ENCODE assay signal across 15 cellular contexts in genomic region chr2:197969391-197969893, GRCh38.
DNase-seq lines count a peak whose midpoint lies in the region; ATAC-seq and TF ChIP-seq lines count a peak whose summit lies in the region.
"Had no signal": no experiment of that assay in that cellular context is flagged by ENCODE, and none has a peak within 500 bp of the region (broad histone marks: within the 10 kb centered on the region; RNA-seq: fewer than 3 reads in every experiment).

No MANE protein-coding gene starts in this region.

- no peaks in the 10 kb centered on the region for H3K36me3 Mint-ChIP-seq in MCF 10A (ENCODE audit: insufficient read depth, unreplicated experiment)
- peaks cover 20% of the 10 kb centered on the region for H3K36me3 Mint-ChIP-seq in activated naive CD8-positive, alpha-beta T cell treated with anti-CD3 and anti-CD28 coated beads for 36 hours
- H3K36me3 Mint-ChIP-seq: WTC11 had no signal

- peaks cover 35% of the 10 kb centered on the region for H3K4me1 Mint-ChIP-seq in MCF 10A (ENCODE audit: insufficient read depth, unreplicated experiment)
- H3K4me1 Mint-ChIP-seq in activated naive CD8-positive, alpha-beta T cell treated with anti-CD3 and anti-CD28 coated beads for 36 hours = peaks cover 13% of the 10 kb centered on the region
- H3K4me1 Mint-ChIP-seq in stimulated activated naive CD8-positive, alpha-beta T cell treated with anti-CD3 and anti-CD28 coated beads, Interleukin-15, amount 100 ng/mL, for 72 hours = peaks cover 7% of the 10 kb centered on the region
- H3K4me1 Mint-ChIP-seq: WTC11 had no signal

- H3K27me3 ChIP-seq in breast epithelium (no peaks in the 10 kb centered on the region), cardiac muscle cell (peaks cover 16% of the 10 kb centered on the region)
- H3K27me3 ChIP-seq: BLaER1 treated with 17β-estradiol and CSF1 and Interleukin-3, amounts not matched to agents 10 nM and 100 nM had no signal

- CTCF ChIA-PET in MCF 10A (lab: Yijun Ruan, JAX) = interaction anchor here (0.8 kb wide), 1 partner anchor 16 kb away, joined by 3 read pairs; no protein-coding TSS in a partner anchor

- H3K27ac ChIP-seq in breast epithelium (no peak overlapping the region), cardiac muscle cell (no peak overlapping the region)
- H3K27ac ChIP-seq: BLaER1 treated with 17β-estradiol and CSF1 and Interleukin-3, amounts not matched to agents 10 nM and 100 nM had no signal

- H3K27ac Mint-ChIP-seq in MCF 10A (ENCODE audit: low read depth, unreplicated experiment) = peak overlapping the region; percentile 2
- H3K27ac Mint-ChIP-seq in activated naive CD8-positive, alpha-beta T cell treated with anti-CD3 and anti-CD28 coated beads for 36 hours = peak overlapping the region; percentile 62
- peak overlapping the region; percentile 15 to 19 for H3K27ac Mint-ChIP-seq in stimulated activated naive CD8-positive, alpha-beta T cell treated with anti-CD3 and anti-CD28 coated beads, Interleukin-15, amount 100 ng/mL, for 72 hours
- H3K27ac Mint-ChIP-seq: progenitor cell of endocrine pancreas, WTC11 had no signal

- no peak overlapping the region for H3K4me3 ChIP-seq in breast epithelium
- H3K4me3 ChIP-seq in cardiac muscle cell = no peak overlapping the region
- H3K4me3 ChIP-seq: BLaER1 treated with 17β-estradiol and CSF1 and Interleukin-3, amounts not matched to agents 10 nM and 100 nM had no signal

- no peaks in the 10 kb centered on the region for H3K27me3 Mint-ChIP-seq in MCF 10A (ENCODE audit: insufficient read depth, unreplicated experiment)
- no peaks in the 10 kb centered on the region for H3K27me3 Mint-ChIP-seq in activated naive CD8-positive, alpha-beta T cell treated with anti-CD3 and anti-CD28 coated beads for 36 hours
- H3K27me3 Mint-ChIP-seq in stimulated activated naive CD8-positive, alpha-beta T cell treated with anti-CD3 and anti-CD28 coated beads, Interleukin-15, amount 100 ng/mL, for 72 hours = no peaks in the 10 kb centered on the region
- H3K27me3 Mint-ChIP-seq: progenitor cell of endocrine pancreas had no signal

- H3K4me3 Mint-ChIP-seq in MCF 10A (ENCODE audit: unreplicated experiment) = no peak overlapping the region
- H3K4me3 Mint-ChIP-seq in activated naive CD8-positive, alpha-beta T cell treated with anti-CD3 and anti-CD28 coated beads for 36 hours = no peak overlapping the region
- no peak overlapping the region for H3K4me3 Mint-ChIP-seq in stimulated activated naive CD8-positive, alpha-beta T cell treated with anti-CD3 and anti-CD28 coated beads, Interleukin-15, amount 100 ng/mL, for 72 hours
- H3K4me3 Mint-ChIP-seq: WTC11 had no signal

- no TSS peak for BruUV-seq in MCF 10A (replicated peaks; lab: Mats Ljungman, UMichigan)

- H3K9me3 Mint-ChIP-seq in MCF 10A (ENCODE audit: unreplicated experiment) = peaks cover 8% of the 10 kb centered on the region
- peaks cover 11% of the 10 kb centered on the region for H3K9me3 Mint-ChIP-seq in activated naive CD8-positive, alpha-beta T cell treated with anti-CD3 and anti-CD28 coated beads for 36 hours
- peaks cover 7 to 19% of the 10 kb centered on the region in 2 donors for H3K9me3 Mint-ChIP-seq in stimulated activated naive CD8-positive, alpha-beta T cell treated with anti-CD3 and anti-CD28 coated beads, Interleukin-15, amount 100 ng/mL, for 72 hours

- peak; percentile 69 for ATAC-seq in stimulated activated naive CD8-positive, alpha-beta T cell treated with anti-CD3 and anti-CD28 coated beads, Interleukin-15, amount 100 ng/mL, for 72 hours
- no peak for ATAC-seq in HG03378 (IDR thresholded peaks at IDR 0.05; ENCODE audit: unreplicated experiment)
- ATAC-seq in HG03565 (IDR thresholded peaks at IDR 0.05; ENCODE audit: unreplicated experiment) = no peak
- ATAC-seq: WTC11 had no signal

- POLR2A ChIA-PET in MCF 10A (lab: Yijun Ruan, JAX) = interaction anchor here (0.9 to 1.5 kb wide), 2 partner anchors 19 to 100 kb away, joined by 3 to 5 read pairs; no protein-coding TSS in a partner anchor

- DNase-seq in MCF 10A (ENCODE audit: unreplicated experiment) (peak; percentile 7), breast epithelium (ENCODE audit: low spot score in 2 of 2) (no peak), cardiac muscle cell (ENCODE audit: low read depth in 1 of 2, low spot score in 1 of 2) (peak; percentile 56 to 82), SIG-M5 treated with dmso at 0.1 percent for 504 hours (lab: John Stamatoyannopoulos, UW; ENCODE audit: unreplicated experiment) (no peak)
- DNase-seq in activated naive CD8-positive, alpha-beta T cell treated with anti-CD3 and anti-CD28 coated beads for 36 hours = no peak
- no peak for DNase-seq in stimulated activated naive CD8-positive, alpha-beta T cell treated with anti-CD3 and anti-CD28 coated beads, Interleukin-15, amount 100 ng/mL, for 72 hours
- DNase-seq: Kasumi-1; midbrain; NCI-H187 treated with DMSO at 0.1 percent for 48 hours; stimulated activated CD4-positive, alpha-beta T cell treated with anti-CD3 and anti-CD28 coated beads, Interleukin-4, amount 100 ng/mL, for 4 hours had no signal

- H3K9me3 ChIP-seq in breast epithelium = peaks cover 0 to 9% of the 10 kb centered on the region in 2 donors
- H3K9me3 ChIP-seq in cardiac muscle cell (ENCODE audit: low read depth) = no peaks in the 10 kb centered on the region

- intact Hi-C loops in MCF 10A (cut with micrococcal nuclease) = no loop called here
- intact Hi-C loops in breast epithelium (cut with DNase I; ENCODE audit: low total_unique reads) = no loop called here

- no peak for TF ChIP-seq POLR2A in breast epithelium (IDR thresholded peaks at IDR 0.05)

- H3K4me1 ChIP-seq in breast epithelium = no peaks in the 10 kb centered on the region
- H3K4me1 ChIP-seq in cardiac muscle cell (ENCODE audit: low read depth) = peaks cover 8% of the 10 kb centered on the region

- H3K36me3 ChIP-seq in breast epithelium = no peaks in the 10 kb centered on the region
- H3K36me3 ChIP-seq in cardiac muscle cell = no peaks in the 10 kb centered on the region
- H3K36me3 ChIP-seq: BLaER1 treated with 17β-estradiol and CSF1 and Interleukin-3, amounts not matched to agents 10 nM and 100 nM had no signal

- TF ChIP-seq CTCF in MCF 10A (IDR thresholded peaks at IDR 0.05; ENCODE audit: unreplicated experiment) = no peak
- no peak for TF ChIP-seq CTCF in breast epithelium (IDR thresholded peaks at IDR 0.05)
- no peak for TF ChIP-seq CTCF in cardiac muscle cell (IDR thresholded peaks at IDR 0.05; ENCODE audit: low read depth, low read length)

Comparison
In these comparisons a context has a peak if more than half of its experiments do, and no peak if none do; other contexts are left out.
1. DNase-seq: peak in MCF 10A (single experiment) and cardiac muscle cell (2 of 2); none in breast epithelium (0 of 2), activated naive CD8-positive, alpha-beta T cell treated with anti-CD3 and anti-CD28 coated beads for 36 hours (single experiment), stimulated activated naive CD8-positive, alpha-beta T cell treated with anti-CD3 and anti-CD28 coated beads, Interleukin-15, amount 100 ng/mL, for 72 hours (0 of 2) and SIG-M5 treated with dmso at 0.1 percent for 504 hours (single experiment).
2. H3K27ac Mint-ChIP-seq: peak in every context shown above with its lines; median percentile 62 in activated naive CD8-positive, alpha-beta T cell treated with anti-CD3 and anti-CD28 coated beads for 36 hours; 17 in stimulated activated naive CD8-positive, alpha-beta T cell treated with anti-CD3 and anti-CD28 coated beads, Interleukin-15, amount 100 ng/mL, for 72 hours; 2 in MCF 10A.